ENCODE assay signal across 1 cellular context in the genomic region with DNA sequence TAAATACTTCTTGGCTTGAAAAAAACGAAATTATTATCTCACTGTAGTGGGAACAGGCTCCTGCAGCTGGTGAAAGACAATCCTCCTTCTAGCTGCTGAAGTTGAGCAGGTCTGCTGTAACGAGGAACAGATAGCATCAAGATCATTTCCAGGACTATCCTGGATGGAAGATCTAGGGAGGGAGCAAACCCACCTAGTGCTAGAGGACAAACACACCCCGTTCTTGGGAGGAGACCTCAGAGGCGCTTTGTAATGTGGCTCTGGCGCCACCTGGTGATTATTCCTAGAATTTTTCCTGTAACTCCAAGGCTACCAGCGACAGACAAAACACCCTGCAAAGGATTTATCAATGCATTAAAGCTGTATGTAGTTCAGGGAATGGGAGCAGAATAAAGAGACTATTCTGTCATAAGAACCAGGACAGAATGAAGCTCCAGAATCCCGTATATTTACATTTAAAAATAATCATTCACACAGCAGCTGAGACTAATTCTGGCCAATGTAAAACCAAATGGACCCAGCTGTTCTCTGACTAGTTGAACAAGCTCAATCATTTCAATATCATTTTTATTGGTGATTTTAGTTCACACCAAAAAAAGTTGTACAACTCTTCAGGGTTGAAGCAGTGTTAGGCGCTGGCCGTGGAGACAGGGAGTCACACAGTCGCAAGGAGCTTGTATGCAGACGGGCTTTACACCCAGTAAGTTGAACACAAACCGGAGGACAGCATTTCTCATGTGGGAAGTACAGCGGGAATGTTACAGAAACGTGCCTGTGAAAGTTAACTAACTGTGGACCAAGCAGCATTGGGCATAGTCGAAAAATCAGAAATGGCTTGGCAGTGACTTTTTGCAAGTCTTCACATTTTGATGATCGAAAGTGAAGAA.
A peak's percentile ranks its signal among the peaks of the same experiment; 100 is the strongest.
TF ChIP-seq lines count a peak whose summit lies in the region.

No MANE protein-coding gene starts in this region.

TF ChIP-seq in HepG2, 621 proteins besides CTCF, POLR2A, EP300 and RAD21 (continued from another document and continues in another):
- TF ChIP-seq, protein P1, sequence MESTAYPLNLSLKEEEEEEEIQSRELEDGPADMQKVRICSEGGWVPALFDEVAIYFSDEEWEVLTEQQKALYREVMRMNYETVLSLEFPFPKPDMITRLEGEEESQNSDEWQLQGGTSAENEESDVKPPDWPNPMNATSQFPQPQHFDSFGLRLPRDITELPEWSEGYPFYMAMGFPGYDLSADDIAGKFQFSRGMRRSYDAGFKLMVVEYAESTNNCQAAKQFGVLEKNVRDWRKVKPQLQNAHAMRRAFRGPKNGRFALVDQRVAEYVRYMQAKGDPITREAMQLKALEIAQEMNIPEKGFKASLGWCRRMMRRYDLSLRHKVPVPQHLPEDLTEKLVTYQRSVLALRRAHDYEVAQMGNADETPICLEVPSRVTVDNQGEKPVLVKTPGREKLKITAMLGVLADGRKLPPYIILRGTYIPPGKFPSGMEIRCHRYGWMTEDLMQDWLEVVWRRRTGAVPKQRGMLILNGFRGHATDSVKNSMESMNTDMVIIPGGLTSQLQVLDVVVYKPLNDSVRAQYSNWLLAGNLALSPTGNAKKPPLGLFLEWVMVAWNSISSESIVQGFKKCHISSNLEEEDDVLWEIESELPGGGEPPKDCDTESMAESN (CRISPR knock-in tag; conservative IDR thresholded peaks at IDR 0.05): 0 out of 2 replicates have a peak, but pooled peaks have one; percentile 23
- TF ChIP-seq RBAK (CRISPR knock-in tag; IDR thresholded peaks at IDR 0.05) (no peak), ZNF724P (CRISPR knock-in tag; IDR thresholded peaks at IDR 0.05; ENCODE audit: borderline replicate concordance) (no peak), CEBPB (IDR thresholded peaks at IDR 0.05; ENCODE audit: borderline replicate concordance, low read depth, low read length) (no peak), DR1 (CRISPR knock-in tag; IDR thresholded peaks at IDR 0.05) (no peak), RELA (CRISPR knock-in tag; IDR thresholded peaks at IDR 0.05) (no peak), SOX6 (IDR thresholded peaks at IDR 0.05) (no peak), SOX6 (CRISPR knock-in tag; IDR thresholded peaks at IDR 0.05) (0 out of 2 replicates have a peak, but pooled peaks have one; percentile 24), MTA3 (CRISPR knock-in tag; IDR thresholded peaks at IDR 0.05) (no peak), ATF1 (CRISPR knock-in tag; IDR thresholded peaks at IDR 0.05) (no peak), JUNB (CRISPR knock-in tag; IDR thresholded peaks at IDR 0.05; ENCODE audit: borderline replicate concordance) (no peak), SMAD1 (CRISPR knock-in tag; IDR thresholded peaks at IDR 0.05; ENCODE audit: borderline replicate concordance, low read depth) (no peak), ZFY (CRISPR knock-in tag; IDR thresholded peaks at IDR 0.05) (no peak), SMC3 (IDR thresholded peaks at IDR 0.05; ENCODE audit: low read length) (peak; percentile 88), HOXA9 (CRISPR knock-in tag; IDR thresholded peaks at IDR 0.05; ENCODE audit: borderline replicate concordance) (no peak), ATM (IDR thresholded peaks at IDR 0.05; ENCODE audit: borderline replicate concordance) (no peak), IRF2 (CRISPR knock-in tag; IDR thresholded peaks at IDR 0.05) (no peak)
- TF ChIP-seq, protein P2, sequence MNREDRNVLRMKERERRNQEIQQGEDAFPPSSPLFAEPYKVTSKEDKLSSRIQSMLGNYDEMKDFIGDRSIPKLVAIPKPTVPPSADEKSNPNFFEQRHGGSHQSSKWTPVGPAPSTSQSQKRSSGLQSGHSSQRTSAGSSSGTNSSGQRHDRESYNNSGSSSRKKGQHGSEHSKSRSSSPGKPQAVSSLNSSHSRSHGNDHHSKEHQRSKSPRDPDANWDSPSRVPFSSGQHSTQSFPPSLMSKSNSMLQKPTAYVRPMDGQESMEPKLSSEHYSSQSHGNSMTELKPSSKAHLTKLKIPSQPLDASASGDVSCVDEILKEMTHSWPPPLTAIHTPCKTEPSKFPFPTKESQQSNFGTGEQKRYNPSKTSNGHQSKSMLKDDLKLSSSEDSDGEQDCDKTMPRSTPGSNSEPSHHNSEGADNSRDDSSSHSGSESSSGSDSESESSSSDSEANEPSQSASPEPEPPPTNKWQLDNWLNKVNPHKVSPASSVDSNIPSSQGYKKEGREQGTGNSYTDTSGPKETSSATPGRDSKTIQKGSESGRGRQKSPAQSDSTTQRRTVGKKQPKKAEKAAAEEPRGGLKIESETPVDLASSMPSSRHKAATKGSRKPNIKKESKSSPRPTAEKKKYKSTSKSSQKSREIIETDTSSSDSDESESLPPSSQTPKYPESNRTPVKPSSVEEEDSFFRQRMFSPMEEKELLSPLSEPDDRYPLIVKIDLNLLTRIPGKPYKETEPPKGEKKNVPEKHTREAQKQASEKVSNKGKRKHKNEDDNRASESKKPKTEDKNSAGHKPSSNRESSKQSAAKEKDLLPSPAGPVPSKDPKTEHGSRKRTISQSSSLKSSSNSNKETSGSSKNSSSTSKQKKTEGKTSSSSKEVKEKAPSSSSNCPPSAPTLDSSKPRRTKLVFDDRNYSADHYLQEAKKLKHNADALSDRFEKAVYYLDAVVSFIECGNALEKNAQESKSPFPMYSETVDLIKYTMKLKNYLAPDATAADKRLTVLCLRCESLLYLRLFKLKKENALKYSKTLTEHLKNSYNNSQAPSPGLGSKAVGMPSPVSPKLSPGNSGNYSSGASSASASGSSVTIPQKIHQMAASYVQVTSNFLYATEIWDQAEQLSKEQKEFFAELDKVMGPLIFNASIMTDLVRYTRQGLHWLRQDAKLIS (CRISPR knock-in tag; IDR thresholded peaks at IDR 0.05): no peak
- TF ChIP-seq, protein P3, sequence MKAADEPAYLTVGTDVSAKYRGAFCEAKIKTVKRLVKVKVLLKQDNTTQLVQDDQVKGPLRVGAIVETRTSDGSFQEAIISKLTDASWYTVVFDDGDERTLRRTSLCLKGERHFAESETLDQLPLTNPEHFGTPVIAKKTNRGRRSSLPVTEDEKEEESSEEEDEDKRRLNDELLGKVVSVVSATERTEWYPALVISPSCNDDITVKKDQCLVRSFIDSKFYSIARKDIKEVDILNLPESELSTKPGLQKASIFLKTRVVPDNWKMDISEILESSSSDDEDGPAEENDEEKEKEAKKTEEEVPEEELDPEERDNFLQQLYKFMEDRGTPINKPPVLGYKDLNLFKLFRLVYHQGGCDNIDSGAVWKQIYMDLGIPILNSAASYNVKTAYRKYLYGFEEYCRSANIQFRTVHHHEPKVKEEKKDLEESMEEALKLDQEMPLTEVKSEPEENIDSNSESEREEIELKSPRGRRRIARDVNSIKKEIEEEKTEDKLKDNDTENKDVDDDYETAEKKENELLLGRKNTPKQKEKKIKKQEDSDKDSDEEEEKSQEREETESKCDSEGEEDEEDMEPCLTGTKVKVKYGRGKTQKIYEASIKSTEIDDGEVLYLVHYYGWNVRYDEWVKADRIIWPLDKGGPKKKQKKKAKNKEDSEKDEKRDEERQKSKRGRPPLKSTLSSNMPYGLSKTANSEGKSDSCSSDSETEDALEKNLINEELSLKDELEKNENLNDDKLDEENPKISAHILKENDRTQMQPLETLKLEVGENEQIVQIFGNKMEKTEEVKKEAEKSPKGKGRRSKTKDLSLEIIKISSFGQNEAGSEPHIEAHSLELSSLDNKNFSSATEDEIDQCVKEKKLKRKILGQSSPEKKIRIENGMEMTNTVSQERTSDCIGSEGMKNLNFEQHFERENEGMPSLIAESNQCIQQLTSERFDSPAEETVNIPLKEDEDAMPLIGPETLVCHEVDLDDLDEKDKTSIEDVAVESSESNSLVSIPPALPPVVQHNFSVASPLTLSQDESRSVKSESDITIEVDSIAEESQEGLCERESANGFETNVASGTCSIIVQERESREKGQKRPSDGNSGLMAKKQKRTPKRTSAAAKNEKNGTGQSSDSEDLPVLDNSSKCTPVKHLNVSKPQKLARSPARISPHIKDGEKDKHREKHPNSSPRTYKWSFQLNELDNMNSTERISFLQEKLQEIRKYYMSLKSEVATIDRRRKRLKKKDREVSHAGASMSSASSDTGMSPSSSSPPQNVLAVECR (CRISPR knock-in tag; IDR thresholded peaks at IDR 0.05; ENCODE audit: borderline replicate concordance): no peak
- TF ChIP-seq, protein P4, sequence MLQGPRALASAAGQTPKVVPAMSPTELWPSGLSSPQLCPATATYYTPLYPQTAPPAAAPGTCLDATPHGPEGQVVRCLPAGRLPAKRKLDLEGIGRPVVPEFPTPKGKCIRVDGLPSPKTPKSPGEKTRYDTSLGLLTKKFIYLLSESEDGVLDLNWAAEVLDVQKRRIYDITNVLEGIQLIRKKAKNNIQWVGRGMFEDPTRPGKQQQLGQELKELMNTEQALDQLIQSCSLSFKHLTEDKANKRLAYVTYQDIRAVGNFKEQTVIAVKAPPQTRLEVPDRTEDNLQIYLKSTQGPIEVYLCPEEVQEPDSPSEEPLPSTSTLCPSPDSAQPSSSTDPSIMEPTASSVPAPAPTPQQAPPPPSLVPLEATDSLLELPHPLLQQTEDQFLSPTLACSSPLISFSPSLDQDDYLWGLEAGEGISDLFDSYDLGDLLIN (CRISPR knock-in tag; IDR thresholded peaks at IDR 0.05; ENCODE audit: borderline replicate concordance): no peak
- TF ChIP-seq, protein P5, sequence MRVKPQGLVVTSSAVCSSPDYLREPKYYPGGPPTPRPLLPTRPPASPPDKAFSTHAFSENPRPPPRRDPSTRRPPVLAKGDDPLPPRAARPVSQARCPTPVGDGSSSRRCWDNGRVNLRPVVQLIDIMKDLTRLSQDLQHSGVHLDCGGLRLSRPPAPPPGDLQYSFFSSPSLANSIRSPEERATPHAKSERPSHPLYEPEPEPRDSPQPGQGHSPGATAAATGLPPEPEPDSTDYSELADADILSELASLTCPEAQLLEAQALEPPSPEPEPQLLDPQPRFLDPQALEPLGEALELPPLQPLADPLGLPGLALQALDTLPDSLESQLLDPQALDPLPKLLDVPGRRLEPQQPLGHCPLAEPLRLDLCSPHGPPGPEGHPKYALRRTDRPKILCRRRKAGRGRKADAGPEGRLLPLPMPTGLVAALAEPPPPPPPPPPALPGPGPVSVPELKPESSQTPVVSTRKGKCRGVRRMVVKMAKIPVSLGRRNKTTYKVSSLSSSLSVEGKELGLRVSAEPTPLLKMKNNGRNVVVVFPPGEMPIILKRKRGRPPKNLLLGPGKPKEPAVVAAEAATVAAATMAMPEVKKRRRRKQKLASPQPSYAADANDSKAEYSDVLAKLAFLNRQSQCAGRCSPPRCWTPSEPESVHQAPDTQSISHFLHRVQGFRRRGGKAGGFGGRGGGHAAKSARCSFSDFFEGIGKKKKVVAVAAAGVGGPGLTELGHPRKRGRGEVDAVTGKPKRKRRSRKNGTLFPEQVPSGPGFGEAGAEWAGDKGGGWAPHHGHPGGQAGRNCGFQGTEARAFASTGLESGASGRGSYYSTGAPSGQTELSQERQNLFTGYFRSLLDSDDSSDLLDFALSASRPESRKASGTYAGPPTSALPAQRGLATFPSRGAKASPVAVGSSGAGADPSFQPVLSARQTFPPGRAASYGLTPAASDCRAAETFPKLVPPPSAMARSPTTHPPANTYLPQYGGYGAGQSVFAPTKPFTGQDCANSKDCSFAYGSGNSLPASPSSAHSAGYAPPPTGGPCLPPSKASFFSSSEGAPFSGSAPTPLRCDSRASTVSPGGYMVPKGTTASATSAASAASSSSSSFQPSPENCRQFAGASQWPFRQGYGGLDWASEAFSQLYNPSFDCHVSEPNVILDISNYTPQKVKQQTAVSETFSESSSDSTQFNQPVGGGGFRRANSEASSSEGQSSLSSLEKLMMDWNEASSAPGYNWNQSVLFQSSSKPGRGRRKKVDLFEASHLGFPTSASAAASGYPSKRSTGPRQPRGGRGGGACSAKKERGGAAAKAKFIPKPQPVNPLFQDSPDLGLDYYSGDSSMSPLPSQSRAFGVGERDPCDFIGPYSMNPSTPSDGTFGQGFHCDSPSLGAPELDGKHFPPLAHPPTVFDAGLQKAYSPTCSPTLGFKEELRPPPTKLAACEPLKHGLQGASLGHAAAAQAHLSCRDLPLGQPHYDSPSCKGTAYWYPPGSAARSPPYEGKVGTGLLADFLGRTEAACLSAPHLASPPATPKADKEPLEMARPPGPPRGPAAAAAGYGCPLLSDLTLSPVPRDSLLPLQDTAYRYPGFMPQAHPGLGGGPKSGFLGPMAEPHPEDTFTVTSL (CRISPR knock-in tag; IDR thresholded peaks at IDR 0.05; ENCODE audit: borderline replicate concordance): no peak
- TF ChIP-seq, protein P6, sequence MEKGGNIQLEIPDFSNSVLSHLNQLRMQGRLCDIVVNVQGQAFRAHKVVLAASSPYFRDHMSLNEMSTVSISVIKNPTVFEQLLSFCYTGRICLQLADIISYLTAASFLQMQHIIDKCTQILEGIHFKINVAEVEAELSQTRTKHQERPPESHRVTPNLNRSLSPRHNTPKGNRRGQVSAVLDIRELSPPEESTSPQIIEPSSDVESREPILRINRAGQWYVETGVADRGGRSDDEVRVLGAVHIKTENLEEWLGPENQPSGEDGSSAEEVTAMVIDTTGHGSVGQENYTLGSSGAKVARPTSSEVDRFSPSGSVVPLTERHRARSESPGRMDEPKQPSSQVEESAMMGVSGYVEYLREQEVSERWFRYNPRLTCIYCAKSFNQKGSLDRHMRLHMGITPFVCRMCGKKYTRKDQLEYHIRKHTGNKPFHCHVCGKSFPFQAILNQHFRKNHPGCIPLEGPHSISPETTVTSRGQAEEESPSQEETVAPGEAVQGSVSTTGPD (CRISPR knock-in tag; IDR thresholded peaks at IDR 0.05): no peak
- TF ChIP-seq, protein P7, sequence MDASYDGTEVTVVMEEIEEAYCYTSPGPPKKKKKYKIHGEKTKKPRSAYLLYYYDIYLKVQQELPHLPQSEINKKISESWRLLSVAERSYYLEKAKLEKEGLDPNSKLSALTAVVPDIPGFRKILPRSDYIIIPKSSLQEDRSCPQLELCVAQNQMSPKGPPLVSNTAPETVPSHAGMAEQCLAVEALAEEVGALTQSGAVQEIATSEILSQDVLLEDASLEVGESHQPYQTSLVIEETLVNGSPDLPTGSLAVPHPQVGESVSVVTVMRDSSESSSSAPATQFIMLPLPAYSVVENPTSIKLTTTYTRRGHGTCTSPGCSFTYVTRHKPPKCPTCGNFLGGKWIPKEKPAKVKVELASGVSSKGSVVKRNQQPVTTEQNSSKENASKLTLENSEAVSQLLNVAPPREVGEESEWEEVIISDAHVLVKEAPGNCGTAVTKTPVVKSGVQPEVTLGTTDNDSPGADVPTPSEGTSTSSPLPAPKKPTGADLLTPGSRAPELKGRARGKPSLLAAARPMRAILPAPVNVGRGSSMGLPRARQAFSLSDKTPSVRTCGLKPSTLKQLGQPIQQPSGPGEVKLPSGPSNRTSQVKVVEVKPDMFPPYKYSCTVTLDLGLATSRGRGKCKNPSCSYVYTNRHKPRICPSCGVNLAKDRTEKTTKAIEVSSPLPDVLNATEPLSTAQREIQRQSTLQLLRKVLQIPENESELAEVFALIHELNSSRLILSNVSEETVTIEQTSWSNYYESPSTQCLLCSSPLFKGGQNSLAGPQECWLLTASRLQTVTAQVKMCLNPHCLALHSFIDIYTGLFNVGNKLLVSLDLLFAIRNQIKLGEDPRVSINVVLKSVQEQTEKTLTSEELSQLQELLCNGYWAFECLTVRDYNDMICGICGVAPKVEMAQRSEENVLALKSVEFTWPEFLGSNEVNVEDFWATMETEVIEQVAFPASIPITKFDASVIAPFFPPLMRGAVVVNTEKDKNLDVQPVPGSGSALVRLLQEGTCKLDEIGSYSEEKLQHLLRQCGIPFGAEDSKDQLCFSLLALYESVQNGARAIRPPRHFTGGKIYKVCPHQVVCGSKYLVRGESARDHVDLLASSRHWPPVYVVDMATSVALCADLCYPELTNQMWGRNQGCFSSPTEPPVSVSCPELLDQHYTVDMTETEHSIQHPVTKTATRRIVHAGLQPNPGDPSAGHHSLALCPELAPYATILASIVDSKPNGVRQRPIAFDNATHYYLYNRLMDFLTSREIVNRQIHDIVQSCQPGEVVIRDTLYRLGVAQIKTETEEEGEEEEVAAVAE (CRISPR knock-in tag; IDR thresholded peaks at IDR 0.05; ENCODE audit: borderline replicate concordance): no peak
